ENCODE assay signal across 8 cellular contexts in genomic region chr4:27684501-27685077, GRCh38.
DNase-seq lines count a peak whose midpoint lies in the region; ATAC-seq, FAIRE-seq and TF ChIP-seq lines count a peak whose summit lies in the region.

No MANE protein-coding gene starts in this region.

- in situ Hi-C loops in K562 (cut with MboI) = no loop called here

- no peak overlapping the region for H3K9ac ChIP-seq in K562 (ENCODE audit: insufficient read depth in 1 of 2, low read depth in 2 of 2, low read length in 2 of 2)
- no peak overlapping the region for H3K9ac ChIP-seq in kidney (ENCODE audit: low read length in 2 of 2)

- TF ChIP-seq EP300 in K562 (IDR thresholded peaks at IDR 0.05; ENCODE audit: low read length) = no peak

- no peaks in the 10 kb centered on the region for H3K36me3 Mint-ChIP-seq in type B pancreatic cell

- no peaks in the 10 kb centered on the region for H3K9me1 ChIP-seq in K562 (ENCODE audit: control insufficient read depth, insufficient read depth, low read length)

- no peak overlapping the region for H2AFZ ChIP-seq in K562 (ENCODE audit: low read depth, low read length)

- H3K4me2 ChIP-seq in K562 (ENCODE audit: insufficient read depth, low read length) = no peak overlapping the region

- ATAC-seq in GM19468 (IDR thresholded peaks at IDR 0.05; ENCODE audit: extremely low read depth, unreplicated experiment) = peak; percentile 88
- peak; percentile 86 for ATAC-seq in HG03457 (IDR thresholded peaks at IDR 0.05; ENCODE audit: unreplicated experiment)
- peak; percentile 54; the same call in 2 of the 3 replicates for ATAC-seq in K562

- H3K4me3 ChIP-seq in K562 = no peak overlapping the region
- no peak overlapping the region for H3K4me3 ChIP-seq in kidney (ENCODE audit: low read length in 2 of 2)

- no peak for TF ChIP-seq POLR2A in K562 (conservative IDR thresholded peaks at IDR 0.05)

- H3K9me3 ChIP-seq in K562 (replicated peaks; ENCODE audit: control insufficient read depth, insufficient read depth, low read depth, low read length) (no peaks in the 10 kb centered on the region), kidney (ENCODE audit: control insufficient read depth in 1 of 2, low read length in 2 of 2) (no peaks in the 10 kb centered on the region)

- H3K36me3 ChIP-seq in K562 (ENCODE audit: control insufficient read depth, insufficient read depth, low read length) (no peaks in the 10 kb centered on the region), kidney (ENCODE audit: control insufficient read depth in 1 of 2, insufficient read depth in 2 of 2, low read length in 2 of 2) (no peaks in the 10 kb centered on the region)

- no peak for FAIRE-seq in K562 (lab: Jason Lieb, UNC)
- FAIRE-seq in kidney (lab: Jason Lieb, UNC) = no peak

- H3K27ac Mint-ChIP-seq in type B pancreatic cell = no peak overlapping the region

- POLR2A ChIA-PET in K562 (lab: Yijun Ruan, JAX) = no interaction called here

- H3K4me1 ChIP-seq in K562 (replicated peaks in 1 of 2; ENCODE audit: control insufficient read depth in 2 of 2, insufficient read depth in 2 of 2, low read length in 2 of 2) (no peaks in the 10 kb centered on the region), kidney (ENCODE audit: control insufficient read depth in 1 of 2, insufficient read depth in 1 of 2, low read depth in 1 of 2, low read length in 2 of 2) (no peaks in the 10 kb centered on the region)

- H3K79me2 ChIP-seq in K562 (ENCODE audit: control insufficient read depth, insufficient read depth, low read length) = no peaks in the 10 kb centered on the region

- peaks cover 44% of the 10 kb centered on the region for H3K27me3 Mint-ChIP-seq in type B pancreatic cell

- WGBS in K562 (ENCODE audit: insufficient coverage, low coverage, missing lambda C conversion rate) = 2% methylated on average over 9 of the region's 9 CpGs

- H3K9me3 Mint-ChIP-seq in type B pancreatic cell = no peaks in the 10 kb centered on the region

- peak; percentile 32 to 62; a peak in 3 of 4 replicates for TF ChIP-seq RAD21 in K562 (CRISPR knock-in tag; conservative IDR thresholded peaks at IDR 0.05 in 1 of 2, IDR thresholded peaks at IDR 0.05 in 1 of 2)

- intact Hi-C loops in K562 (cut with micrococcal nuclease) (no loop called here), kidney (cut with DNase I) (no loop called here)

- no peak overlapping the region for H3K4me3 Mint-ChIP-seq in type B pancreatic cell

- BruUV-seq in K562 (replicated peaks; lab: Mats Ljungman, UMichigan) = no TSS peak

- CTCF ChIA-PET in K562 (lab: Yijun Ruan, JAX; ENCODE audit: low intra/inter-chr PET ratio) = no interaction called here

- H3K27ac ChIP-seq in K562 (ENCODE audit: extremely low read depth, low read depth, low read length) (no peak overlapping the region), kidney (ENCODE audit: low read depth in 2 of 2, low read length in 2 of 2) (no peak overlapping the region)

- TF ChIP-seq CTCF in K562 (IDR thresholded peaks at IDR 0.05 in 2 of 3, conservative IDR thresholded peaks at IDR 0.05 in 1 of 3; ENCODE audit: insufficient read depth in 2 of 3, low read depth in 1 of 3, low read length in 3 of 3) (peak; percentile 42 to 57 (median 52)), kidney (IDR thresholded peaks at IDR 0.05; ENCODE audit: borderline replicate concordance, extremely low read depth, insufficient read depth) (peak; percentile 67), type B pancreatic cell (conservative IDR thresholded peaks at IDR 0.05) (peak; percentile 94)

- DNase-seq in ELF-1 (ENCODE audit: low read depth, low spot score) (peak; percentile 55), NCI-H69 (lab: John Stamatoyannopoulos, UW) (peak; percentile 78), K562 (ENCODE audit: extremely low read depth in 1 of 4, low spot score in 3 of 4) (peak in 2 of 4 experiments; percentile 6 to 34), kidney (peak; percentile 41), type B pancreatic cell (ENCODE audit: extremely low spot score, unreplicated experiment) (no peak)
- no peak for DNase-seq in activated T-cell treated with anti-CD3 and anti-CD28 coated beads, Interleukin-2, amount 50 U/mL, for 1 hour

- H4K20me1 ChIP-seq in K562 (replicated peaks; ENCODE audit: control insufficient read depth, insufficient read depth, low read length) = no peaks in the 10 kb centered on the region

- H3K27me3 ChIP-seq in K562 (ENCODE audit: control insufficient read depth in 2 of 2, insufficient read depth in 2 of 2, low read length in 2 of 2) = no peaks in the 10 kb centered on the region

- peaks cover 6% of the 10 kb centered on the region for H3K4me1 Mint-ChIP-seq in type B pancreatic cell (ENCODE audit: unreplicated experiment)

TF ChIP-seq in K562, 482 proteins besides CTCF, POLR2A, EP300 and RAD21 (continues in another document):
- TF ChIP-seq GTF2E2 (tag; IDR thresholded peaks at IDR 0.05) (no peak), ZHX1 (conservative IDR thresholded peaks at IDR 0.05; ENCODE audit: low read length) (no peak), PRMT5 (CRISPR knock-in tag; IDR thresholded peaks at IDR 0.05) (no peak), BRD9 (IDR thresholded peaks at IDR 0.05; ENCODE audit: low read depth, partially characterized antibody) (no peak), ZNF780A (CRISPR knock-in tag; IDR thresholded peaks at IDR 0.05) (no peak), HMG20B (CRISPR knock-in tag; IDR thresholded peaks at IDR 0.05) (no peak), RNF2 (IDR thresholded peaks at IDR 0.05) (no peak), ATF6 (CRISPR knock-in tag; IDR thresholded peaks at IDR 0.05) (no peak), SMC3 (conservative IDR thresholded peaks at IDR 0.05; ENCODE audit: insufficient read depth, low read depth, low read length) (no peak), PHB (CRISPR knock-in tag; IDR thresholded peaks at IDR 0.05) (no peak), ZNF764 (CRISPR knock-in tag; IDR thresholded peaks at IDR 0.05; ENCODE audit: low read depth) (no peak), TARDBP (IDR thresholded peaks at IDR 0.05) (no peak), E2F6 (IDR thresholded peaks at IDR 0.05; ENCODE audit: borderline replicate concordance in 1 of 2, extremely low read depth in 1 of 2, insufficient read depth in 1 of 2, insufficient read length in 1 of 2, low read depth in 1 of 2, low read length in 1 of 2, poor library complexity in 1 of 2, severe bottlenecking in 1 of 2) (no peak), FOS (IDR thresholded peaks at IDR 0.05; ENCODE audit: extremely low read depth, insufficient read length) (no peak)
- TF ChIP-seq, protein P1, sequence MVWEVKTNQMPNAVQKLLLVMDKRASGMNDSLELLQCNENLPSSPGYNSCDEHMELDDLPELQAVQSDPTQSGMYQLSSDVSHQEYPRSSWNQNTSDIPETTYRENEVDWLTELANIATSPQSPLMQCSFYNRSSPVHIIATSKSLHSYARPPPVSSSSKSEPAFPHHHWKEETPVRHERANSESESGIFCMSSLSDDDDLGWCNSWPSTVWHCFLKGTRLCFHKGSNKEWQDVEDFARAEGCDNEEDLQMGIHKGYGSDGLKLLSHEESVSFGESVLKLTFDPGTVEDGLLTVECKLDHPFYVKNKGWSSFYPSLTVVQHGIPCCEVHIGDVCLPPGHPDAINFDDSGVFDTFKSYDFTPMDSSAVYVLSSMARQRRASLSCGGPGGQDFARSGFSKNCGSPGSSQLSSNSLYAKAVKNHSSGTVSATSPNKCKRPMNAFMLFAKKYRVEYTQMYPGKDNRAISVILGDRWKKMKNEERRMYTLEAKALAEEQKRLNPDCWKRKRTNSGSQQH (CRISPR knock-in tag; IDR thresholded peaks at IDR 0.05) = no peak

Comparison
In these comparisons a context has a peak if more than half of its experiments do, and no peak if none do; other contexts are left out.
1. DNase-seq: peak in ELF-1 (single experiment), NCI-H69 (single experiment) and kidney (single experiment); none in type B pancreatic cell (single experiment) and activated T-cell treated with anti-CD3 and anti-CD28 coated beads, Interleukin-2, amount 50 U/mL, for 1 hour (single experiment).
2. Peak in every context shown above with its lines, with median percentiles within 50 percentile points of each other: ATAC-seq and CTCF ChIP-seq.